Comparison of ENCODE assay signal across 19 cellular contexts in genomic region chr7:137109966-137110930, GRCh38.
DNase-seq lines count a peak whose midpoint lies in the region; TF ChIP-seq lines count a peak whose summit lies in the region.
"Had no signal": no experiment of that assay in that cellular context is flagged by ENCODE, and none has a peak within 500 bp of the region (broad histone marks: within the 10 kb centered on the region; RNA-seq: fewer than 3 reads in every experiment).

No MANE protein-coding gene starts in this region.

- no peaks in the 10 kb centered on the region for H3K27me3 Mint-ChIP-seq in neural crest cell (ENCODE audit: low read depth)
- no peaks in the 10 kb centered on the region for H3K27me3 Mint-ChIP-seq in CD14-positive monocyte (ENCODE audit: low read depth in 3 of 3)
- H3K27me3 Mint-ChIP-seq: activated CD4-positive, alpha-beta memory T cell treated with anti-CD3 and anti-CD28 coated beads, Interleukin-2, amount 10 ng/mL, durations not matched to agents 7 days and 5 days; activated naive CD8-positive, alpha-beta T cell treated with anti-CD3 and anti-CD28 coated beads, Interleukin-2, amount 50 U/mL, for 24 hours; type B pancreatic cell had no signal

- no peaks in the 10 kb centered on the region for H3K36me3 ChIP-seq in BJ (ENCODE audit: control insufficient read depth, insufficient read depth, low read length)
- H3K36me3 ChIP-seq: lower lobe of right lung, right atrium auricular region had no signal

- peaks cover 9% of the 10 kb centered on the region for H3K9me3 Mint-ChIP-seq in neural crest cell
- peaks cover 0 to 13% (median 2%) of the 10 kb centered on the region in 7 donors for H3K9me3 Mint-ChIP-seq in CD14-positive monocyte
- H3K9me3 Mint-ChIP-seq: type B pancreatic cell had no signal

- intact Hi-C loops in CD14-positive monocyte (cut with micrococcal nuclease), result no loop called here

- POLR2A ChIA-PET in BJ (lab: Charles Lee), result no interaction called here

- H3K27me3 ChIP-seq in BJ (ENCODE audit: control insufficient read depth, insufficient read depth, low read length), result no peaks in the 10 kb centered on the region
- H3K27me3 ChIP-seq: right atrium auricular region had no signal

- 0 out of 2 replicates have a peak, but pooled peaks have one; percentile 4 for TF ChIP-seq CTCF in BJ (IDR thresholded peaks at IDR 0.05; ENCODE audit: insufficient read depth, low read depth, low read length)
- TF ChIP-seq CTCF in epithelial cell of esophagus (IDR thresholded peaks at IDR 0.05; ENCODE audit: insufficient read depth, low read depth, low read length, missing control alignments), result no peak
- peak; percentile 32 for TF ChIP-seq CTCF in neural crest cell (conservative IDR thresholded peaks at IDR 0.05)
- TF ChIP-seq CTCF in GM13977 (IDR thresholded peaks at IDR 0.05; ENCODE audit: extremely low read depth, insufficient read depth, missing control alignments), result no peak
- TF ChIP-seq CTCF in CD14-positive monocyte (IDR thresholded peaks at IDR 0.05), result no peak

- no peak for DNase-seq in BJ (ENCODE audit: low read depth)
- peak; percentile 17 for DNase-seq in NCI-H69 (lab: John Stamatoyannopoulos, UW)
- peak; percentile 64 for DNase-seq in epithelial cell of esophagus (ENCODE audit: low read depth)
- DNase-seq in neural crest cell (ENCODE audit: low read depth, low spot score), result no peak
- DNase-seq in NCI-H2196 (lab: John Stamatoyannopoulos, UW; ENCODE audit: unreplicated experiment), result no peak
- DNase-seq in GM13977 (ENCODE audit: low spot score), result no peak
- DNase-seq in stimulated activated CD8-positive, alpha-beta memory T cell treated with anti-CD3 and anti-CD28 coated beads, Interleukin-4, amount 100 ng/mL, for 48 hours, result no peak
- DNase-seq in CD14-positive monocyte (ENCODE audit: low spot score), result no peak
- DNase-seq: activated CD4-positive, alpha-beta memory T cell treated with anti-CD3 and anti-CD28 coated beads, Interleukin-2, amount 10 ng/mL, durations not matched to agents 7 days and 5 days; activated naive CD8-positive, alpha-beta T cell treated with anti-CD3 and anti-CD28 coated beads, Interleukin-2, amount 50 U/mL, for 24 hours; AML-193; DMS 273 treated with DMSO at 0.1 percent for 48 hours; lower lobe of right lung; natural killer cell; NCI-H2107; stimulated activated CD4-positive, alpha-beta T cell treated with anti-CD3 and anti-CD28 coated beads, Interleukin-4, amount 100 ng/mL, for 4 hours had no signal

- H3K27ac Mint-ChIP-seq in neural crest cell (ENCODE audit: unreplicated experiment) (no peak overlapping the region), CD14-positive monocyte (no peak overlapping the region)
- H3K27ac Mint-ChIP-seq: activated CD4-positive, alpha-beta memory T cell treated with anti-CD3 and anti-CD28 coated beads, Interleukin-2, amount 10 ng/mL, durations not matched to agents 7 days and 5 days; activated naive CD8-positive, alpha-beta T cell treated with anti-CD3 and anti-CD28 coated beads, Interleukin-2, amount 50 U/mL, for 24 hours; natural killer cell; type B pancreatic cell had no signal

- in situ Hi-C loops in GM13977 (cut with MboI; ENCODE audit: low pct_unique_long_range_greater_than_20kb, low sequenced_read_pairs, unreplicated experiment), result no loop called here

- CTCF ChIA-PET in BJ (lab: Yijun Ruan, JAX), result interaction anchor here (1.0 kb wide), 1 partner anchor 14 kb away, joined by 4 read pairs; no protein-coding TSS in a partner anchor

- H3K4me1 Mint-ChIP-seq in neural crest cell (peaks cover 5% of the 10 kb centered on the region), CD14-positive monocyte (no peaks in the 10 kb centered on the region)
- H3K4me1 Mint-ChIP-seq: activated CD4-positive, alpha-beta memory T cell treated with anti-CD3 and anti-CD28 coated beads, Interleukin-2, amount 10 ng/mL, durations not matched to agents 7 days and 5 days; activated naive CD8-positive, alpha-beta T cell treated with anti-CD3 and anti-CD28 coated beads, Interleukin-2, amount 50 U/mL, for 24 hours; natural killer cell had no signal

- H3K36me3 Mint-ChIP-seq in neural crest cell (ENCODE audit: low read depth), result peaks cover 2% of the 10 kb centered on the region
- H3K36me3 Mint-ChIP-seq in CD14-positive monocyte, result no peaks in the 10 kb centered on the region
- H3K36me3 Mint-ChIP-seq: natural killer cell, type B pancreatic cell had no signal

- H3K4me3 Mint-ChIP-seq in neural crest cell (no peak overlapping the region), CD14-positive monocyte (no peak overlapping the region)
- H3K4me3 Mint-ChIP-seq: activated CD4-positive, alpha-beta memory T cell treated with anti-CD3 and anti-CD28 coated beads, Interleukin-2, amount 10 ng/mL, durations not matched to agents 7 days and 5 days; activated naive CD8-positive, alpha-beta T cell treated with anti-CD3 and anti-CD28 coated beads, Interleukin-2, amount 50 U/mL, for 24 hours; natural killer cell; type B pancreatic cell had no signal

- H3K4me3 ChIP-seq in BJ (ENCODE audit: low read depth, low read length) (no peak overlapping the region), epithelial cell of esophagus (ENCODE audit: low read length) (no peak overlapping the region)
- H3K4me3 ChIP-seq: lower lobe of right lung, right atrium auricular region, SK-N-MC had no signal

Comparison
In these comparisons a context has a peak if more than half of its experiments do, and no peak if none do; other contexts are left out.
1. DNase-seq: peak in NCI-H69 (single experiment) and epithelial cell of esophagus (single experiment); none in BJ (single experiment), neural crest cell (single experiment), NCI-H2196 (single experiment), GM13977 (single experiment), stimulated activated CD8-positive, alpha-beta memory T cell treated with anti-CD3 and anti-CD28 coated beads, Interleukin-4, amount 100 ng/mL, for 48 hours (single experiment) and CD14-positive monocyte (single experiment).
2. CTCF ChIP-seq: peak in BJ (single experiment) and neural crest cell (single experiment); none in epithelial cell of esophagus (single experiment), GM13977 (single experiment) and CD14-positive monocyte (single experiment).